11 cellular contexts compared by ENCODE assay signal in genomic region chr6:2799936-2800527, GRCh38. TPM values are rescaled to one million over a fixed set of nuclear protein-coding genes. Genes with fewer than 3 reads are reported as not detected.
DNase-seq lines count a peak whose midpoint lies in the region; ATAC-seq and TF ChIP-seq lines count a peak whose summit lies in the region.
"Had no signal": no experiment of that assay in that cellular context is flagged by ENCODE, and none has a peak within 500 bp of the region (broad histone marks: within the 10 kb centered on the region; RNA-seq: fewer than 3 reads in every experiment).

No MANE protein-coding gene starts in this region.

- DNase-seq in HFFc6 (peak; percentile 7), NCI-H82 treated with DMSO at 0.1 percent for 48 hours (lab: John Stamatoyannopoulos, UW; ENCODE audit: unreplicated experiment) (peak; percentile 6), body of pancreas (no peak), naive B cell (no peak), glomerular visceral epithelial cell (ENCODE audit: extremely low spot score) (no peak), NAMALWA (ENCODE audit: low spot score) (no peak)
- DNase-seq: NCI-H2029, NCI-H748 treated with DMSO at 0.1 percent for 48 hours, tibial artery had no signal

- peaks cover 59% of the 10 kb centered on the region for H3K4me1 ChIP-seq in body of pancreas

- H3K4me3 Mint-ChIP-seq in HFFc6: no peak overlapping the region
- H3K4me3 Mint-ChIP-seq in naive B cell: no peak overlapping the region

- H3K27me3 ChIP-seq in body of pancreas: no peaks in the 10 kb centered on the region
- H3K27me3 ChIP-seq: tibial artery had no signal

- TF ChIP-seq POLR2A in body of pancreas (IDR thresholded peaks at IDR 0.05): no peak

- 38 to 40% methylated on average over 11 of the region's 11 CpGs for WGBS in body of pancreas, 2 donors

- no peaks in the 10 kb centered on the region for H3K36me3 ChIP-seq in body of pancreas (replicated peaks in 1 of 2; ENCODE audit: insufficient read depth in 1 of 2, low read depth in 2 of 2)
- H3K36me3 ChIP-seq: tibial artery had no signal

- H3K9me3 ChIP-seq in body of pancreas: no peaks in the 10 kb centered on the region
- H3K9me3 ChIP-seq: tibial artery had no signal

- no peak overlapping the region for H3K4me3 ChIP-seq in body of pancreas
- H3K4me3 ChIP-seq: SK-N-MC, tibial artery had no signal

- intact Hi-C loops in body of pancreas (cut with DNase I): no loop called here

- H3K4me1 Mint-ChIP-seq in HFFc6 (ENCODE audit: low read depth): peaks cover 9% of the 10 kb centered on the region
- peaks cover 12 to 22% (median 13%) of the 10 kb centered on the region in 3 donors for H3K4me1 Mint-ChIP-seq in naive B cell

- no peak overlapping the region for H3K27ac Mint-ChIP-seq in HFFc6
- H3K27ac Mint-ChIP-seq in naive B cell: peak overlapping the region in 5 of 6 donors; percentile 17 to 76 (median 67)

- H3K27me3 Mint-ChIP-seq in HFFc6 (ENCODE audit: insufficient read depth) (peaks cover 10% of the 10 kb centered on the region), naive B cell (no peaks in the 10 kb centered on the region)

- no peak for ATAC-seq in body of pancreas
- ATAC-seq in naive B cell (ENCODE audit: low read depth in 2 of 2): no peak
- ATAC-seq in GM21390 (IDR thresholded peaks at IDR 0.05; ENCODE audit: unreplicated experiment): no peak

- no peaks in the 10 kb centered on the region for H3K36me3 Mint-ChIP-seq in HFFc6 (ENCODE audit: low read depth)
- no peaks in the 10 kb centered on the region for H3K36me3 Mint-ChIP-seq in naive B cell

- no peaks in the 10 kb centered on the region for H3K9me3 Mint-ChIP-seq in HFFc6
- no peaks in the 10 kb centered on the region for H3K9me3 Mint-ChIP-seq in naive B cell

- H3K27ac ChIP-seq in body of pancreas: peak overlapping the region; percentile 63 to 90 (median 78)
- H3K27ac ChIP-seq: SK-N-MC, tibial artery had no signal

- TF ChIP-seq CTCF in HFFc6 (IDR thresholded peaks at IDR 0.05): no peak
- TF ChIP-seq CTCF in body of pancreas (IDR thresholded peaks at IDR 0.05): no peak

RNA-seq across cellular contexts. Expression of gene WRNIP1, which starts 34.8 kb away (rescaled TPM):
- total RNA-seq in HFFc6 (2021; fragmentation: NEBNext Ultra II Directional; extraction: Animal tissue kit (Norgen Biotek cat#: 25700)): 10 to 100 TPM; 31.9 to 40.4 (median 33.5) TPM
- 10 to 100 TPM; 61.0 to 62.0 TPM for total RNA-seq in body of pancreas
- 10 to 100 TPM; 33.9 to 53.6 (median 38.5) TPM for polyA plus RNA-seq in naive B cell (ENCODE audit: low read depth in 6 of 6)

RNA-seq across cellular contexts. Expression of gene SERPINB1, which starts 41.6 kb away (rescaled TPM):
- 10 to 100 TPM; 21.1 to 39.2 (median 29.3) TPM for total RNA-seq in HFFc6 (2021; fragmentation: NEBNext Ultra II Directional; extraction: Animal tissue kit (Norgen Biotek cat#: 25700))
- total RNA-seq in body of pancreas: 10 to 100 TPM; 19.1 to 80.4 TPM
- polyA plus RNA-seq in naive B cell (ENCODE audit: low read depth in 6 of 6): 100 to 1,000 TPM in 2 of 6 donors, 10 to 100 TPM in 4; 84.7 to 107 (median 93.7) TPM

RNA-seq across cellular contexts. Expression of gene MYLK4, which starts 49.3 kb away (rescaled TPM):
- under 1 TPM; 0.10 to 0.21 (median 0.12) TPM for total RNA-seq in HFFc6 (2021; fragmentation: NEBNext Ultra II Directional; extraction: Animal tissue kit (Norgen Biotek cat#: 25700))
- total RNA-seq in body of pancreas: under 1 TPM; 0.26 to 0.33 TPM
- polyA plus RNA-seq in naive B cell (ENCODE audit: low read depth in 6 of 6): under 1 TPM in 4 of 6 donors, not detected in 2; 0.04 to 0.13 (median 0.10) TPM

Comparison
In these comparisons a context has a peak if more than half of its experiments do, and no peak if none do; other contexts are left out.
1. DNase-seq: peak in HFFc6 (single experiment) and NCI-H82 treated with DMSO at 0.1 percent for 48 hours (single experiment); none in body of pancreas (0 of 4), naive B cell (single experiment), glomerular visceral epithelial cell (single experiment) and NAMALWA (single experiment).